Comparison of ENCODE assay signal across 1 cellular context in genomic region chr4:139167774-139168444, GRCh38.
TF ChIP-seq lines count a peak whose summit lies in the region.

No MANE protein-coding gene starts in this region.

TF ChIP-seq in IMR-90, 13 proteins besides CTCF, POLR2A, EP300 and RAD21 (continued from another document):
- TF ChIP-seq ELK1 (IDR thresholded peaks at IDR 0.05; ENCODE audit: borderline replicate concordance, low read depth, low read length), result no peak
- no peak for TF ChIP-seq RCOR1 (IDR thresholded peaks at IDR 0.05; ENCODE audit: insufficient replicate concordance, low read length)
- TF ChIP-seq SMC3 (IDR thresholded peaks at IDR 0.05; ENCODE audit: low read depth, low read length), result peak; percentile 55
- TF ChIP-seq CEBPB (IDR thresholded peaks at IDR 0.05; ENCODE audit: low read depth, low read length), result peak; percentile 91
